Comparison of ENCODE assay signal across 20 cellular contexts in genomic region chr15:40870716-40871115, GRCh38. TPM values are rescaled to one million over a fixed set of nuclear protein-coding genes. Genes with fewer than 3 reads are reported as not detected.
"Had no signal": no experiment of that assay in that cellular context is flagged by ENCODE, and none has a peak within 500 bp of the region (broad histone marks: within the 10 kb centered on the region; RNA-seq: fewer than 3 reads in every experiment).

No MANE protein-coding gene starts in this region.

- H3K9me3 Mint-ChIP-seq: activated naive CD4-positive, alpha-beta T cell treated with anti-CD3 and anti-CD28 coated beads, Interleukin-2, amount 50 U/mL, for 72 hours; brain; immature natural killer cell; naive thymus-derived CD8-positive, alpha-beta T cell had no signal

- H3K4me3 Mint-ChIP-seq: immature natural killer cell had no signal

- ATAC-seq: activated naive CD4-positive, alpha-beta T cell treated with anti-CD3 and anti-CD28 coated beads, Interleukin-2, amount 50 U/mL, for 72 hours; left colon; naive thymus-derived CD8-positive, alpha-beta T cell; sciatic nerve; stimulated activated naive CD8-positive, alpha-beta T cell treated with anti-CD3 and anti-CD28 coated beads, Interleukin-15, Interleukin-2, amounts not matched to agents 100 U/mL and 50 U/mL, for 24 hours had no signal

- H3K36me3 Mint-ChIP-seq: activated naive CD4-positive, alpha-beta T cell treated with anti-CD3 and anti-CD28 coated beads, Interleukin-2, amount 50 U/mL, for 72 hours; brain; naive thymus-derived CD8-positive, alpha-beta T cell had no signal

- DNase-seq: activated CD4-positive, CD25-positive, alpha-beta regulatory T cell; activated effector memory CD4-positive, alpha-beta T cell treated with Interleukin-2 at 50 U/mL for 16 hours; amniotic stem cell; effector memory CD4-positive, alpha-beta T cell; glutamatergic neuron; immature natural killer cell; left colon; naive thymus-derived CD8-positive, alpha-beta T cell; stimulated activated naive CD8-positive, alpha-beta T cell treated with anti-CD3 and anti-CD28 coated beads, Interleukin-15, Interleukin-2, amounts not matched to agents 100 U/mL and 50 U/mL, for 24 hours; T-helper 2 cell had no signal

- H3K27ac Mint-ChIP-seq: activated naive CD4-positive, alpha-beta T cell treated with anti-CD3 and anti-CD28 coated beads, Interleukin-2, amount 50 U/mL, for 72 hours; brain had no signal

RNA-seq across cellular contexts. Expression of gene RHOV, which starts 3.3 kb away (rescaled TPM):
- total RNA-seq: lung microvascular endothelial cell; mononuclear cell; naive thymus-derived CD8-positive, alpha-beta T cell; pulmonary artery endothelial cell had no signal
- polyA plus RNA-seq: immature natural killer cell; naive thymus-derived CD8-positive, alpha-beta T cell had no signal

RNA-seq across cellular contexts. Expression of gene PPP1R14D, which starts 42.2 kb away (rescaled TPM):
- total RNA-seq: activated naive CD4-positive, alpha-beta T cell treated with anti-CD3 and anti-CD28 coated beads, Interleukin-2, amount 50 U/mL, for 72 hours; epithelial cell of proximal tubule; lung microvascular endothelial cell; mononuclear cell; naive thymus-derived CD8-positive, alpha-beta T cell; osteoblast; pulmonary artery endothelial cell; sciatic nerve; temporal lobe; ureter had no signal
- polyA plus RNA-seq: immature natural killer cell; naive thymus-derived CD8-positive, alpha-beta T cell had no signal

RNA-seq across cellular contexts. Expression of gene DLL4, which starts 58.4 kb away (rescaled TPM):
- total RNA-seq: mononuclear cell, osteoblast had no signal
- polyA plus RNA-seq: immature natural killer cell; naive thymus-derived CD8-positive, alpha-beta T cell had no signal
